Comparison of ENCODE assay signal across 8 cellular contexts in the genomic region with DNA sequence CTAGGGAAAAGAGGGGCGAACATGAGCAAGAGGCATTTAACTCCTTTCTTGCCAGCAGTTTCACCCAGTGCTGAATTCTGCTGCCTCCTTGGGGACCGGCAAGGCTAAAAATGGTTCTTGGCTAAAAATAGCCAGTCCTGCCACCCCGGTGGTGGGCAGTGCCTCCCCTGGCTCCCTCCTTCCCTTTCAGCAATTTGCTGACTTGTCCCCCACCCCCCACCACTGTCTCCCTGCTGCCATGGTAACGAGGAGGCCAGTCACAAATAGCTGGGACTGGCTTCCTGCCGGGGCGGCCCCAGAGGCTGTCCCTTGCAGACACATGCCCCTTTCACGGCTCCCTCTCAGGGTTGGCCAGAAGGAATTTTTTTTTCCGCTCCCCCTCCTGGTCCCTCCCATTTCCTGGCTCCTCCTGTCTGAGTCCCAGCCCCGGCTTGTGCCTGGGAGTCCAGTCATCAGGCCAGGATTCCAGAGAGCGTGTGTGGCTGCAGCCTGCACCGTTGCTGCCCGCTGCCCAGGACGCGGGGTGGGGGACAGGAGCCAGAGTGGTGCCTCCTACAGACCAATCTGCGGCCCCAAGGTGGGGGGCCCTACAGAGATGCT.
DNase-seq lines count a peak whose midpoint lies in the region; ATAC-seq and TF ChIP-seq lines count a peak whose summit lies in the region.

No MANE protein-coding gene starts in this region.

- H3K4me3 ChIP-seq in OCI-LY3 (ENCODE audit: low read length): peak overlapping the region; percentile 94
- H3K4me3 ChIP-seq in kidney epithelial cell (ENCODE audit: low read depth, low read length): peak overlapping the region; percentile 77

- H2AFZ ChIP-seq in OCI-LY3 (ENCODE audit: low read depth, low read length): no peak overlapping the region

- DNase-seq in NCI-H1417 (lab: John Stamatoyannopoulos, UW) (peak in 2 of 3 experiments; percentile 61 to 86), NCI-H1417 treated with DMSO at 0.1 percent for 48 hours (lab: John Stamatoyannopoulos, UW) (no peak), cortex of kidney (lab: John Stamatoyannopoulos, UW) (peak; percentile 82), kidney epithelial cell (ENCODE audit: low read depth) (peak; percentile 97), smooth muscle cell of the brain vasculature (ENCODE audit: low read depth, low spot score) (peak; percentile 85), NCI-H1436 (lab: John Stamatoyannopoulos, UW) (no peak)

- H3K9me3 ChIP-seq in OCI-LY3 (ENCODE audit: insufficient read depth, low read length): no peaks in the 10 kb centered on the region

- peak overlapping the region; percentile 80 for H3K9ac ChIP-seq in OCI-LY3 (ENCODE audit: low read length)

- peak; percentile 47 for ATAC-seq in HG02763 (IDR thresholded peaks at IDR 0.05; ENCODE audit: unreplicated experiment)

- TF ChIP-seq CTCF in OCI-LY3 (IDR thresholded peaks at IDR 0.05; ENCODE audit: low read depth, low read length): no peak
- no peak for TF ChIP-seq CTCF in kidney epithelial cell (IDR thresholded peaks at IDR 0.05; ENCODE audit: insufficient read depth, low read length, poor library complexity, severe bottlenecking)

- H4K20me1 ChIP-seq in OCI-LY3 (ENCODE audit: insufficient read depth, low read length): no peaks in the 10 kb centered on the region

- H3K4me2 ChIP-seq in OCI-LY3 (ENCODE audit: low read length): peak overlapping the region; percentile 100

- H3K27ac ChIP-seq in OCI-LY3 (ENCODE audit: low read length): peak overlapping the region; percentile 88

- no peaks in the 10 kb centered on the region for H3K27me3 ChIP-seq in OCI-LY3 (ENCODE audit: low read depth, low read length)
- no peaks in the 10 kb centered on the region for H3K27me3 ChIP-seq in kidney epithelial cell (ENCODE audit: control insufficient read depth, insufficient read depth, low read length)

- H3K79me2 ChIP-seq in OCI-LY3 (ENCODE audit: low read length): peaks cover 20% of the 10 kb centered on the region

- H3K36me3 ChIP-seq in OCI-LY3 (replicated peaks; ENCODE audit: low read depth, low read length) (peaks cover 37% of the 10 kb centered on the region), kidney epithelial cell (ENCODE audit: control insufficient read depth, insufficient read depth, low read length) (peaks cover 3% of the 10 kb centered on the region)

- peaks cover 47% of the 10 kb centered on the region for H3K4me1 ChIP-seq in OCI-LY3 (ENCODE audit: low read length)

Comparison
In these comparisons a context has a peak if more than half of its experiments do, and no peak if none do; other contexts are left out.
1. DNase-seq: peak in NCI-H1417 (2 of 3), cortex of kidney (single experiment), kidney epithelial cell (single experiment) and smooth muscle cell of the brain vasculature (single experiment); none in NCI-H1417 treated with DMSO at 0.1 percent for 48 hours (single experiment) and NCI-H1436 (single experiment).